Comparison of ENCODE assay signal across 8 cellular contexts in genomic region chr16:11328172-11329079, GRCh38. TPM values are rescaled to one million over a fixed set of nuclear protein-coding genes. Genes with fewer than 3 reads are reported as not detected.
DNase-seq lines count a peak whose midpoint lies in the region; ATAC-seq and TF ChIP-seq lines count a peak whose summit lies in the region.

No MANE protein-coding gene starts in this region.

- H3K9me3 ChIP-seq in left lung, result no peaks in the 10 kb centered on the region
- no peaks in the 10 kb centered on the region for H3K9me3 ChIP-seq in WERI-Rb-1 (ENCODE audit: severe bottlenecking)

- H3K27me3 ChIP-seq in left lung (no peaks in the 10 kb centered on the region), WERI-Rb-1 (ENCODE audit: insufficient read depth, low read depth, severe bottlenecking) (no peaks in the 10 kb centered on the region)

- ATAC-seq in GM21390 (IDR thresholded peaks at IDR 0.05; ENCODE audit: unreplicated experiment) (peak; percentile 72), left lung (peak; percentile 92)

- no peak for TF ChIP-seq CTCF in cardiac fibroblast (IDR thresholded peaks at IDR 0.05; ENCODE audit: low read depth, low read length)
- TF ChIP-seq CTCF in left lung (IDR thresholded peaks at IDR 0.05), result no peak
- TF ChIP-seq CTCF in WERI-Rb-1 (IDR thresholded peaks at IDR 0.05; ENCODE audit: low read depth, low read length), result no peak

- H3K27me3 Mint-ChIP-seq in T-helper 2 cell treated with Interferon-gamma antibody and Interleukin-4, amounts not matched to agents 5 μg/mL and 100 μg/mL, for 36 hours (ENCODE audit: low read depth), result no peaks in the 10 kb centered on the region

- peaks cover 13 to 44% of the 10 kb centered on the region in 2 donors for H3K4me1 ChIP-seq in left lung

- H3K36me3 ChIP-seq in left lung (no peaks in the 10 kb centered on the region), WERI-Rb-1 (no peaks in the 10 kb centered on the region)

- peak overlapping the region; percentile 76 for H3K4me3 Mint-ChIP-seq in T-helper 2 cell treated with Interferon-gamma antibody and Interleukin-4, amounts not matched to agents 5 μg/mL and 100 μg/mL, for 36 hours

- peak overlapping the region; percentile 78 for H3K27ac Mint-ChIP-seq in T-helper 2 cell treated with Interferon-gamma antibody and Interleukin-4, amounts not matched to agents 5 μg/mL and 100 μg/mL, for 36 hours

- peaks cover 3% of the 10 kb centered on the region for H3K9me3 Mint-ChIP-seq in T-helper 2 cell treated with Interferon-gamma antibody and Interleukin-4, amounts not matched to agents 5 μg/mL and 100 μg/mL, for 36 hours

- peak overlapping the region in 1 of 2 donors; percentile 22 for H3K4me3 ChIP-seq in cardiac fibroblast (replicated peaks in 1 of 2; ENCODE audit: low read depth in 2 of 2, low read length in 2 of 2)
- H3K4me3 ChIP-seq in left lung, result no peak overlapping the region
- no peak overlapping the region for H3K4me3 ChIP-seq in WERI-Rb-1 (ENCODE audit: low read depth, low read length)

- peak overlapping the region; percentile 34 to 59 for H3K27ac ChIP-seq in left lung
- no peak overlapping the region for H3K27ac ChIP-seq in WERI-Rb-1

- peaks cover 42% of the 10 kb centered on the region for H3K4me1 Mint-ChIP-seq in T-helper 2 cell treated with Interferon-gamma antibody and Interleukin-4, amounts not matched to agents 5 μg/mL and 100 μg/mL, for 36 hours (ENCODE audit: low read depth)

- intact Hi-C loops in left lung (cut with DNase I), result no loop called here

- DNase-seq in EL (peak; percentile 93), HPDE6-E6E7 (ENCODE audit: extremely low spot score) (peak; percentile 78), cardiac fibroblast (ENCODE audit: low read depth in 2 of 2) (peak; percentile 97 to 98), left lung (peak in 1 of 2 donors; percentile 79), WERI-Rb-1 (no peak)
- DNase-seq in T-helper 2 cell treated with Interferon-gamma antibody and Interleukin-4, amounts not matched to agents 5 μg/mL and 100 μg/mL, for 36 hours (ENCODE audit: low spot score), result peak; percentile 61
- DNase-seq in stimulated activated CD8-positive, alpha-beta memory T cell treated with anti-CD3 and anti-CD28 coated beads, Interleukin-4, amount 100 ng/mL, for 1 hour (ENCODE audit: low read depth in 2 of 2, low spot score in 1 of 2), result peak; percentile 19 to 24

- peaks cover 4% of the 10 kb centered on the region for H3K36me3 Mint-ChIP-seq in T-helper 2 cell treated with Interferon-gamma antibody and Interleukin-4, amounts not matched to agents 5 μg/mL and 100 μg/mL, for 36 hours (ENCODE audit: low read depth)

RNA-seq across cellular contexts. Expression of gene RMI2, which starts 16.8 kb away (rescaled TPM):
- 10 to 100 TPM in 1 of 2 donors, 1 to 10 TPM in 1; 9.6 to 14.1 TPM for total RNA-seq in left lung

RNA-seq across cellular contexts. Expression of gene PRM1, which starts 47.3 kb away (rescaled TPM):
- not detected for total RNA-seq in left lung

RNA-seq across cellular contexts. Expression of gene PRM2, which starts 52.1 kb away (rescaled TPM):
- total RNA-seq in left lung, result not detected

RNA-seq across cellular contexts. Expression of gene PRM3, which starts 55.0 kb away (rescaled TPM):
- not detected for total RNA-seq in left lung

RNA-seq across cellular contexts. Expression of gene TNP2, which starts 59.3 kb away (rescaled TPM):
- total RNA-seq in left lung, result not detected
